ENCODE assay signal across 24 cellular contexts in genomic region chrX:16662402-16662801, GRCh38. TPM values are rescaled to one million over a fixed set of nuclear protein-coding genes. Genes with fewer than 3 reads are reported as not detected.
"Had no signal": no experiment of that assay in that cellular context is flagged by ENCODE, and none has a peak within 500 bp of the region (broad histone marks: within the 10 kb centered on the region; RNA-seq: fewer than 3 reads in every experiment).

No MANE protein-coding gene starts in this region.

- H3K36me3 ChIP-seq: SJSA1 had no signal

- H3K9me3 Mint-ChIP-seq: IgD-negative memory B cell had no signal

- H3K4me1 Mint-ChIP-seq: IgD-negative memory B cell had no signal

- H3K4me3 ChIP-seq: K562, SJSA1, SK-N-MC had no signal

- H3K27ac Mint-ChIP-seq: IgD-negative memory B cell had no signal

- H3K27ac ChIP-seq: KMS-11, RWPE1, SJSA1, SK-N-MC had no signal

- H3K4me2 ChIP-seq: KMS-11 had no signal

- ATAC-seq: K562, Panc1 had no signal

- H3K4me3 Mint-ChIP-seq: IgD-negative memory B cell had no signal

- DNase-seq: Kasumi-1, MV-4-11, NCI-H1048, NCI-H1105, NCI-H146, NCI-H1694 treated with DMSO at 0.1 percent for 48 hours, NCI-H1930, NCI-H2081, NCI-H2107, NCI-H2227 treated with DMSO at 0.1 percent for 48 hours, NCI-H524, NCI-H526 treated with DMSO at 0.1 percent for 48 hours, NCI-H774, SHP77 had no signal

- H3K27me3 ChIP-seq: SJSA1 had no signal

- H3K9me3 ChIP-seq: SJSA1 had no signal

- H3K9ac ChIP-seq: KMS-11 had no signal

RNA-seq across cellular contexts. Expression of gene S100G, which starts 12.4 kb away (rescaled TPM):
- total RNA-seq: HT-29, K562, MCF 10A, NCI-H460, SJSA1 had no signal
- polyA plus RNA-seq: IgD-negative memory B cell, K562 had no signal
